ENCODE assay signal across 12 cellular contexts in the genomic region with DNA sequence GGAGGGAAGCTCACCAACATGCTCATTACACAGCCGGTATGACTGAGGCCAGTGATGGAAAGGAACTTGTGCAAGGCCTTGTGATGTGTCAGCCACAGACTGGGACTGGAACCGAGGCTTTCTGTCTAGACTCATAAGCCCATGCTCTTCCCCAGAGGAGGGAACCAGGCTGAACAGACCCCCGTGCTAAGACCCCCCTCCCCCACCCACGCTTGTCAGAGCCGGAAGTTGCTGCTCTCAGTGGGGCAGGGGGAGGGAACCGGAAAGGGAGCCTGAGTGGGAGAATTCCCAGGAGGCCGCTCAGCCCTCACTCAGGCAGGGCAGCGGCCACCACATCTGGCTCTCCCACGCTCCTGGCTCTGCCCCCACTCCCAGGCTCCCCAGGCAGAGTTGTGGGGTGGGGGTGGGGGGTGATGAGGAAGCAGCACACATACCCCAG. TPM values are rescaled to one million over a fixed set of nuclear protein-coding genes. Genes with fewer than 3 reads are reported as not detected.
DNase-seq lines count a peak whose midpoint lies in the region; ATAC-seq and TF ChIP-seq lines count a peak whose summit lies in the region.
"Had no signal": no experiment of that assay in that cellular context is flagged by ENCODE, and none has a peak within 500 bp of the region (broad histone marks: within the 10 kb centered on the region; RNA-seq: fewer than 3 reads in every experiment).

No MANE protein-coding gene starts in this region.

- WGBS in SK-N-SH (ENCODE audit: low lambda C conversion rate), result 33% methylated on average over 3 of the region's 9 CpGs

- no peak for ATAC-seq in SK-N-SH treated with all-trans-retinoic acid at 6 μM for 48 hours
- ATAC-seq in lower lobe of right lung, result no peak
- no peak for ATAC-seq in natural killer cell
- ATAC-seq in GM21619 (IDR thresholded peaks at IDR 0.05; ENCODE audit: unreplicated experiment), result no peak
- ATAC-seq: activated naive CD4-positive, alpha-beta T cell treated with anti-CD3 and anti-CD28 coated beads, Interleukin-2, amount 50 U/mL, for 72 hours; WTC11 had no signal

- H3F3A ChIP-seq in SK-N-SH (replicated peaks; ENCODE audit: insufficient read depth), result peaks cover 25% of the 10 kb centered on the region

- peaks cover 31 to 64% of the 10 kb centered on the region in 2 experiments for H3K4me1 ChIP-seq in SK-N-SH (ENCODE audit: control insufficient read depth in 1 of 2, insufficient read depth in 2 of 2, low read depth in 1 of 2, low read length in 1 of 2)
- H3K4me1 ChIP-seq in lower lobe of right lung, result peaks cover 37% of the 10 kb centered on the region
- peaks cover 0 to 23% of the 10 kb centered on the region in 2 donors for H3K4me1 ChIP-seq in uterus

- H3K4me1 Mint-ChIP-seq in natural killer cell (peaks cover 9 to 28% of the 10 kb centered on the region in 2 donors), glutamatergic neuron (ENCODE audit: low read depth, unreplicated experiment) (peaks cover 35% of the 10 kb centered on the region)

- H3K4me3 ChIP-seq in SK-N-SH (ENCODE audit: low read depth in 2 of 2, low read length in 1 of 2), result no peak overlapping the region
- H3K4me3 ChIP-seq in lower lobe of right lung, result no peak overlapping the region
- H3K4me3 ChIP-seq in uterus, result no peak overlapping the region

- no peaks in the 10 kb centered on the region for H3K9me2 ChIP-seq in SK-N-SH

- TF ChIP-seq CTCF in SK-N-SH (IDR thresholded peaks at IDR 0.05) (no peak), lower lobe of right lung (IDR thresholded peaks at IDR 0.05) (no peak), uterus (IDR thresholded peaks at IDR 0.05) (no peak), natural killer cell (IDR thresholded peaks at IDR 0.05) (no peak), glutamatergic neuron (IDR thresholded peaks at IDR 0.05; ENCODE audit: partially characterized antibody, unreplicated experiment) (no peak)

- TF ChIP-seq POLR2A in uterus (IDR thresholded peaks at IDR 0.05), result no peak

- H3K36me3 Mint-ChIP-seq in natural killer cell (no peaks in the 10 kb centered on the region), glutamatergic neuron (ENCODE audit: unreplicated experiment) (no peaks in the 10 kb centered on the region)
- H3K36me3 Mint-ChIP-seq: activated naive CD4-positive, alpha-beta T cell treated with anti-CD3 and anti-CD28 coated beads, Interleukin-2, amount 50 U/mL, for 72 hours; WTC11 had no signal

- H3K27me3 Mint-ChIP-seq in natural killer cell (ENCODE audit: low read depth in 2 of 2), result peaks cover 5 to 24% of the 10 kb centered on the region in 2 donors
- H3K27me3 Mint-ChIP-seq in glutamatergic neuron (ENCODE audit: unreplicated experiment), result peaks cover 12% of the 10 kb centered on the region

- no peak overlapping the region for H3K4me2 ChIP-seq in SK-N-SH

- no peaks in the 10 kb centered on the region for H3K9me3 Mint-ChIP-seq in natural killer cell
- peaks cover 17% of the 10 kb centered on the region for H3K9me3 Mint-ChIP-seq in glutamatergic neuron (ENCODE audit: unreplicated experiment)
- H3K9me3 Mint-ChIP-seq: activated naive CD4-positive, alpha-beta T cell treated with anti-CD3 and anti-CD28 coated beads, Interleukin-2, amount 50 U/mL, for 72 hours; WTC11 had no signal

- no peak for TF ChIP-seq RAD21 in SK-N-SH (IDR thresholded peaks at IDR 0.05; ENCODE audit: low read length)

- H3K9me3 ChIP-seq in SK-N-SH (no peaks in the 10 kb centered on the region), lower lobe of right lung (no peaks in the 10 kb centered on the region), uterus (no peaks in the 10 kb centered on the region)

- POLR2A ChIA-PET in SK-N-SH (lab: Yijun Ruan, JAX), result interaction anchor here (1.1 kb wide), 1 partner anchor 18 kb away, joined by 3 read pairs; no protein-coding TSS in a partner anchor

- H3K27me3 ChIP-seq in SK-N-SH (ENCODE audit: insufficient read depth), result no peaks in the 10 kb centered on the region
- H3K27me3 ChIP-seq in lower lobe of right lung (ENCODE audit: low read depth), result no peaks in the 10 kb centered on the region
- no peaks in the 10 kb centered on the region for H3K27me3 ChIP-seq in uterus

- H3K79me2 ChIP-seq in SK-N-SH (ENCODE audit: insufficient read depth), result peaks cover 8% of the 10 kb centered on the region

- DNase-seq in SK-N-SH, result peak; percentile 74
- no peak for DNase-seq in caudate nucleus (lab: John Stamatoyannopoulos, UW)
- DNase-seq in lower lobe of right lung, result no peak
- DNase-seq in uterus, result peak; percentile 77 to 78
- no peak for DNase-seq in natural killer cell
- DNase-seq in glutamatergic neuron, result no peak
- DNase-seq: NCI-H774 had no signal

- H3K9ac ChIP-seq in SK-N-SH, result no peak overlapping the region

- H3K4me3 Mint-ChIP-seq in natural killer cell (no peak overlapping the region), glutamatergic neuron (ENCODE audit: unreplicated experiment) (no peak overlapping the region)
- H3K4me3 Mint-ChIP-seq: WTC11 had no signal

- H3K27ac ChIP-seq in SK-N-SH (ENCODE audit: low read depth in 2 of 2, low read length in 1 of 2) (peak overlapping the region; percentile 94 to 96; a peak in 3 of 4 replicates), caudate nucleus (ENCODE audit: low read depth, low read length) (peak overlapping the region; percentile 62), lower lobe of right lung (peak overlapping the region; percentile 70), uterus (peak overlapping the region; percentile 97 to 99)

- TF ChIP-seq EP300 in SK-N-SH (IDR thresholded peaks at IDR 0.05; ENCODE audit: borderline replicate concordance in 1 of 2, low read depth in 1 of 2, low read length in 1 of 2), result peak in 1 of 2 experiments; percentile 20; a peak in 1 of 4 replicates

- CTCF ChIA-PET in SK-N-SH (lab: Yijun Ruan, JAX), result interaction anchor here (0.7 to 1.6 kb wide), 4 partner anchors 9 to 307 kb away, joined by 3 to 6 read pairs (median 3); no protein-coding TSS in a partner anchor

- no peaks in the 10 kb centered on the region for H4K20me1 ChIP-seq in SK-N-SH (ENCODE audit: insufficient read depth)

- H2AFZ ChIP-seq in SK-N-SH (ENCODE audit: low read depth), result 0 out of 2 replicates have a peak overlapping the region, but pooled peaks have one; percentile 27

- H3K27ac Mint-ChIP-seq in natural killer cell (no peak overlapping the region), glutamatergic neuron (ENCODE audit: unreplicated experiment) (no peak overlapping the region)
- H3K27ac Mint-ChIP-seq: WTC11 had no signal

- intact Hi-C loops in lower lobe of right lung (cut with DNase I), result no loop called here
- intact Hi-C loops in uterus (cut with DNase I; ENCODE audit: low total_unique reads), result loop anchor here (10.0 kb wide), 1 partner anchor 55 kb away; no protein-coding TSS in a partner anchor
- intact Hi-C loops in natural killer cell (cut with micrococcal nuclease), result no loop called here

- H3K36me3 ChIP-seq in SK-N-SH (replicated peaks in 1 of 2; ENCODE audit: control insufficient read depth in 1 of 2, insufficient read depth in 2 of 2, low read length in 1 of 2) (no peaks in the 10 kb centered on the region), lower lobe of right lung (no peaks in the 10 kb centered on the region), uterus (no peaks in the 10 kb centered on the region)

TF ChIP-seq in SK-N-SH, 30 proteins besides CTCF, POLR2A, EP300 and RAD21 (continues in another document):
- TF ChIP-seq MEF2A (IDR thresholded peaks at IDR 0.05; ENCODE audit: borderline replicate concordance, low read depth) (no peak), YY1 (IDR thresholded peaks at IDR 0.05; ENCODE audit: low read depth) (no peak), RFX5 (IDR thresholded peaks at IDR 0.05; ENCODE audit: low read length) (no peak), TAF1 (IDR thresholded peaks at IDR 0.05; ENCODE audit: borderline replicate concordance, low read depth, low read length) (no peak), GABPA (IDR thresholded peaks at IDR 0.05; ENCODE audit: low read depth) (no peak), NFIC (IDR thresholded peaks at IDR 0.05; ENCODE audit: borderline replicate concordance) (no peak), EZH2phosphoT487 (IDR thresholded peaks at IDR 0.05; ENCODE audit: borderline replicate concordance, low read depth) (no peak), RCOR1 (IDR thresholded peaks at IDR 0.05; ENCODE audit: low read length) (peak; percentile 15; the same call in 1 of the 2 replicates)

TF ChIP-seq in SK-N-SH treated with all-trans-retinoic acid at 6 μM for 48 hours, 23 proteins besides CTCF, POLR2A, EP300 and RAD21 (continues in another document):
- TF ChIP-seq CSRNP3 (CRISPR knock-in tag; IDR thresholded peaks at IDR 0.05) (no peak), OSR1 (CRISPR knock-in tag; IDR thresholded peaks at IDR 0.05) (no peak), ISL1 (CRISPR knock-in tag; IDR thresholded peaks at IDR 0.05) (no peak), ZNF70 (CRISPR knock-in tag; IDR thresholded peaks at IDR 0.05) (no peak)

RNA-seq across cellular contexts. Expression of gene PDGFRB, which starts 4.1 kb away (rescaled TPM):
- polyA plus RNA-seq in SK-N-SH (2012; rRNA removed), result 25.9 and 32.1 TPM in 2 replicates
- polyA plus RNA-seq in SK-N-SH (2012; cell fraction: cytosol; rRNA removed), result 13.2 and 19.7 TPM in 2 replicates
- polyA plus RNA-seq in SK-N-SH (2012; cell fraction: nucleus; rRNA removed), result 57.0 and 58.5 TPM in 2 replicates
- total RNA-seq in lower lobe of right lung, result 89.3 TPM
- total RNA-seq in uterus, result 100 to 1,000 TPM in 3 of 4 donors, 10 to 100 TPM in 1; 60.2 to 378 (median 235) TPM
- total RNA-seq in natural killer cell, result 10 to 100 TPM; 44.8 to 93.1 (median 61.6) TPM
- total RNA-seq in glutamatergic neuron (ENCODE audit: unreplicated experiment), result 2.9 TPM

RNA-seq across cellular contexts. Expression of gene CDX1, which starts 6.8 kb away (rescaled TPM):
- 0.23 and 0.26 TPM in 2 replicates for polyA plus RNA-seq in SK-N-SH (2012; rRNA removed)
- 0.19 and 0.26 TPM in 2 replicates for polyA plus RNA-seq in SK-N-SH (2012; cell fraction: cytosol; rRNA removed)
- polyA plus RNA-seq in SK-N-SH (2012; cell fraction: nucleus; rRNA removed), result 0.25 and 0.39 TPM in 2 replicates
- not detected for total RNA-seq in lower lobe of right lung
- under 1 TPM; 0.29 to 0.77 (median 0.38) TPM for total RNA-seq in uterus
- not detected for total RNA-seq in natural killer cell
- total RNA-seq in glutamatergic neuron (ENCODE audit: unreplicated experiment), result not detected
- total RNA-seq: activated naive CD4-positive, alpha-beta T cell treated with anti-CD3 and anti-CD28 coated beads, Interleukin-2, amount 50 U/mL, for 72 hours; glomerular endothelial cell had no signal

RNA-seq across cellular contexts. Expression of gene SLC6A7, which starts 30.1 kb away (rescaled TPM):
- not detected in 2 replicates for polyA plus RNA-seq in SK-N-SH (2012; rRNA removed)
- not detected in 2 replicates for polyA plus RNA-seq in SK-N-SH (2012; cell fraction: cytosol; rRNA removed)
- 0.04 and 0.08 TPM in 2 replicates for polyA plus RNA-seq in SK-N-SH (2012; cell fraction: nucleus; rRNA removed)
- total RNA-seq in lower lobe of right lung (not detected), uterus (not detected), natural killer cell (not detected), glutamatergic neuron (ENCODE audit: unreplicated experiment) (not detected)
- total RNA-seq: activated naive CD4-positive, alpha-beta T cell treated with anti-CD3 and anti-CD28 coated beads, Interleukin-2, amount 50 U/mL, for 72 hours; glomerular endothelial cell had no signal

Comparison
In these comparisons a context has a peak if more than half of its experiments do, and no peak if none do; other contexts are left out.
1. DNase-seq: peak in SK-N-SH (single experiment) and uterus (2 of 2); none in caudate nucleus (0 of 61), lower lobe of right lung (single experiment), natural killer cell (single experiment) and glutamatergic neuron (single experiment).
2. RNA of gene PDGFRB, which starts 4.1 kb away (total RNA-seq): 60.2 to 378 TPM in uterus, 89.3 TPM in lower lobe of right lung (single experiment) and 44.8 to 93.1 TPM in natural killer cell; 2.9 TPM in glutamatergic neuron (single experiment); every median in the first group is over 10 times any median in the second.
3. Peak in every context shown above with its lines, with median percentiles within 50 percentile points of each other: H3K27ac ChIP-seq.